ENCODE assay signal across 8 cellular contexts in genomic region chr16:75555213-75555706, GRCh38. TPM values are rescaled to one million over a fixed set of nuclear protein-coding genes. Genes with fewer than 3 reads are reported as not detected.
DNase-seq lines count a peak whose midpoint lies in the region; ATAC-seq and TF ChIP-seq lines count a peak whose summit lies in the region.

No MANE protein-coding gene starts in this region.

- H3K27me3 Mint-ChIP-seq in activated naive CD8-positive, alpha-beta T cell, result peaks cover 11% of the 10 kb centered on the region
- H3K27me3 Mint-ChIP-seq in neural crest cell (ENCODE audit: low read depth), result no peaks in the 10 kb centered on the region

- peak overlapping the region; percentile 93 for H3K4me3 Mint-ChIP-seq in activated naive CD8-positive, alpha-beta T cell
- H3K4me3 Mint-ChIP-seq in neural crest cell, result peak overlapping the region; percentile 99

- peaks cover 8% of the 10 kb centered on the region for H3K4me1 Mint-ChIP-seq in activated naive CD8-positive, alpha-beta T cell (ENCODE audit: low read depth)
- peaks cover 35% of the 10 kb centered on the region for H3K4me1 Mint-ChIP-seq in neural crest cell

- no peaks in the 10 kb centered on the region for H3K36me3 Mint-ChIP-seq in activated naive CD8-positive, alpha-beta T cell
- no peaks in the 10 kb centered on the region for H3K36me3 Mint-ChIP-seq in neural crest cell (ENCODE audit: low read depth)

- DNase-seq in AML-193 (lab: John Stamatoyannopoulos, UW) (peak; percentile 41 to 54), NCI-H446 (lab: John Stamatoyannopoulos, UW) (peak; percentile 24 to 79), glomerular endothelial cell (ENCODE audit: extremely low read depth, low read depth, low spot score) (peak; percentile 68), neural crest cell (ENCODE audit: low read depth, low spot score) (peak; percentile 73), NK-92 (lab: John Stamatoyannopoulos, UW; ENCODE audit: unreplicated experiment) (no peak)

- H3K9me3 Mint-ChIP-seq in activated naive CD8-positive, alpha-beta T cell (ENCODE audit: low read depth), result no peaks in the 10 kb centered on the region
- H3K9me3 Mint-ChIP-seq in neural crest cell, result no peaks in the 10 kb centered on the region

- peak; percentile 4 for TF ChIP-seq CTCF in neural crest cell (conservative IDR thresholded peaks at IDR 0.05)

- H3K27ac Mint-ChIP-seq in activated naive CD8-positive, alpha-beta T cell, result peak overlapping the region; percentile 70
- H3K27ac Mint-ChIP-seq in neural crest cell (ENCODE audit: unreplicated experiment), result peak overlapping the region; percentile 99

- ATAC-seq in GM18502 (IDR thresholded peaks at IDR 0.05; ENCODE audit: poor library complexity, unreplicated experiment) (peak; percentile 33), HG03139 (IDR thresholded peaks at IDR 0.05; ENCODE audit: unreplicated experiment) (peak; percentile 30)

RNA-seq across cellular contexts. Expression of gene TMEM231, which starts 0.8 kb away (rescaled TPM):
- 5.6 and 14.3 TPM in 2 replicates for total RNA-seq in glomerular endothelial cell
- 25.8 and 27.5 TPM in 2 replicates for total RNA-seq in neural crest cell

RNA-seq across cellular contexts. Expression of gene GABARAPL2, which starts 10.9 kb away (rescaled TPM):
- total RNA-seq in glomerular endothelial cell, result 57.9 and 118 TPM in 2 replicates
- total RNA-seq in neural crest cell, result 83.0 and 87.0 TPM in 2 replicates

RNA-seq across cellular contexts. Expression of gene CHST5, which starts 19.4 kb away (rescaled TPM):
- total RNA-seq in glomerular endothelial cell (0.12 TPM in 1 of 2 replicates, not detected in the other), neural crest cell (1.3 and 1.5 TPM in 2 replicates)
